ENCODE assay signal across 14 cellular contexts in the genomic region with DNA sequence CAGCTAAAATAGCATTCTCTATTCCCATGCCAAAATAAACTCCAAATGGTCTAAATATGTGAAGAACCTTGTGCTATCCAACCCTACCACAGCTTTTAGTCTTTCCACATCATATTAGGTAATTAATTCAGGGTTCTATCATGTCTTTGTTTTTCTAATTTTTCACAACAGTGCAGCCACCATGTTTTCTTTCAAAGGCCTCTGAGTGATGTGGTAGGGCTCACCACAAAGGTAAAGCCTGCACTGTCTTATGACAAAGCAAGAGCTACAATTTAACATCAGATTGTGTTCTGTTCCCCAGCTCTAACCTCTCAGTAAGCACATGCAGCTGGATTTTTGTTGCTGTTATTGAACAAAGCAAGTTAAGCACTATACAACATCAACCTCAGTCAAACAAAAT. TPM values are rescaled to one million over a fixed set of nuclear protein-coding genes. Genes with fewer than 3 reads are reported as not detected.
A peak's percentile ranks its signal among the peaks of the same experiment; 100 is the strongest.
DNase-seq lines count a peak whose midpoint lies in the region; ATAC-seq, FAIRE-seq and TF ChIP-seq lines count a peak whose summit lies in the region.
"Had no signal": no experiment of that assay in that cellular context is flagged by ENCODE, and none has a peak within 500 bp of the region (broad histone marks: within the 10 kb centered on the region; RNA-seq: fewer than 3 reads in every experiment).

No MANE protein-coding gene starts in this region.

- H3K36me3 Mint-ChIP-seq in astrocyte (ENCODE audit: low read depth, unreplicated experiment) = no peaks in the 10 kb centered on the region

- H4K20me1 ChIP-seq in astrocyte (ENCODE audit: insufficient read depth, low read length) = no peaks in the 10 kb centered on the region

- no peaks in the 10 kb centered on the region for H3K9me3 Mint-ChIP-seq in astrocyte (ENCODE audit: unreplicated experiment)
- H3K9me3 Mint-ChIP-seq: endodermal cell had no signal

- no peak for TF ChIP-seq EP300 in stomach (IDR thresholded peaks at IDR 0.05)

- H3K27ac Mint-ChIP-seq in astrocyte (ENCODE audit: unreplicated experiment) = no peak overlapping the region
- H3K27ac Mint-ChIP-seq: endodermal cell had no signal

- intact Hi-C loops in stomach (cut with DNase I; ENCODE audit: low total_unique reads) = no loop called here

- no peak overlapping the region for H2AFZ ChIP-seq in astrocyte (ENCODE audit: low read depth, low read length)

- H3K27me3 Mint-ChIP-seq in astrocyte (ENCODE audit: low read depth, unreplicated experiment) = no peaks in the 10 kb centered on the region
- H3K27me3 Mint-ChIP-seq: stimulated activated naive CD8-positive, alpha-beta T cell treated with anti-CD3 and anti-CD28 coated beads, Interleukin-15, Interleukin-2, amounts not matched to agents 100 ng/mL and 50 ng/mL, for 24 hours had no signal

- no peak overlapping the region for H3K4me2 ChIP-seq in astrocyte (ENCODE audit: low read length)

- no peaks in the 10 kb centered on the region for H3K79me2 ChIP-seq in astrocyte (ENCODE audit: insufficient read depth, low read length)

- ATAC-seq in HG02885 (IDR thresholded peaks at IDR 0.05; ENCODE audit: poor library complexity, unreplicated experiment) (peak; percentile 26), GM21528 (IDR thresholded peaks at IDR 0.05; ENCODE audit: low FRiP score, unreplicated experiment) (no peak), GM19455 (IDR thresholded peaks at IDR 0.05; ENCODE audit: unreplicated experiment) (no peak)

- H3K36me3 ChIP-seq in astrocyte (ENCODE audit: insufficient read depth, low read length) (no peaks in the 10 kb centered on the region), skeletal muscle tissue (ENCODE audit: control insufficient read depth in 3 of 3, insufficient read depth in 3 of 3, low read length in 3 of 3) (peaks cover 0 to 3% (median 0%) of the 10 kb centered on the region in 3 donors), stomach (no peaks in the 10 kb centered on the region)

- no peak for DNase-seq in GM18507 (ENCODE audit: extremely low spot score, insufficient read length, low read depth)
- peak; percentile 23 for DNase-seq in astrocyte (ENCODE audit: low read depth)
- DNase-seq in stomach = no peak
- no peak for DNase-seq in OCI-M2 (lab: John Stamatoyannopoulos, UW; ENCODE audit: unreplicated experiment)
- DNase-seq: endodermal cell; IMR-90; NCI-H2107; stimulated activated CD4-positive, alpha-beta T cell treated with anti-CD3 and anti-CD28 coated beads, Interleukin-1b, Interleukin-23, amount 100 ng/mL, for 48 hours; T-helper 9 cell had no signal

- H3K27me3 ChIP-seq in astrocyte (ENCODE audit: insufficient read depth, low read length) (no peaks in the 10 kb centered on the region), skeletal muscle tissue (ENCODE audit: control insufficient read depth in 3 of 3, insufficient read depth in 3 of 3, low read length in 3 of 3) (no peaks in the 10 kb centered on the region), stomach (no peaks in the 10 kb centered on the region)

- H3K4me3 Mint-ChIP-seq in astrocyte (ENCODE audit: unreplicated experiment) = no peak overlapping the region
- H3K4me3 Mint-ChIP-seq: endodermal cell had no signal

- no peak overlapping the region for H3K9ac ChIP-seq in astrocyte (ENCODE audit: low read length)
- no peak overlapping the region for H3K9ac ChIP-seq in skeletal muscle tissue (ENCODE audit: low read depth in 1 of 3, low read length in 3 of 3)

- H3K4me1 ChIP-seq in astrocyte (ENCODE audit: insufficient read depth, low read length) = peaks cover 25% of the 10 kb centered on the region
- H3K4me1 ChIP-seq in skeletal muscle tissue (ENCODE audit: control insufficient read depth in 3 of 3, insufficient read depth in 3 of 3, low read length in 3 of 3) = peaks cover 53 to 69% (median 57%) of the 10 kb centered on the region in 3 donors
- peaks cover 0 to 50% (median 23%) of the 10 kb centered on the region in 4 donors for H3K4me1 ChIP-seq in stomach

- FAIRE-seq in GM18507 (lab: Jason Lieb, UNC) (peak; percentile 89), astrocyte (lab: Jason Lieb, UNC) (no peak)

- H3K4me3 ChIP-seq in astrocyte (ENCODE audit: insufficient read depth, low read depth, low read length) = no peak overlapping the region
- no peak overlapping the region for H3K4me3 ChIP-seq in skeletal muscle tissue (ENCODE audit: low read length in 3 of 3)
- no peak overlapping the region for H3K4me3 ChIP-seq in stomach

- TF ChIP-seq POLR2A in stomach (IDR thresholded peaks at IDR 0.05) = no peak

- no peak for TF ChIP-seq CTCF in astrocyte (IDR thresholded peaks at IDR 0.05; ENCODE audit: insufficient read depth, low read depth, low read length)
- TF ChIP-seq CTCF in stomach (IDR thresholded peaks at IDR 0.05) = no peak

- H3K9me3 ChIP-seq in astrocyte (ENCODE audit: insufficient read depth, low read depth, low read length) (no peaks in the 10 kb centered on the region), skeletal muscle tissue (ENCODE audit: control insufficient read depth in 3 of 3, low read length in 3 of 3) (no peaks in the 10 kb centered on the region), stomach (no peaks in the 10 kb centered on the region)

- no peak overlapping the region for H3K27ac ChIP-seq in astrocyte (ENCODE audit: low read depth, low read length)
- peak overlapping the region; percentile 80 for H3K27ac ChIP-seq in skeletal muscle tissue (ENCODE audit: low read depth, low read length)
- H3K27ac ChIP-seq in stomach = peak overlapping the region in 2 of 5 donors; percentile 25 to 75

- H3K4me1 Mint-ChIP-seq in astrocyte (ENCODE audit: low read depth, unreplicated experiment) = peaks cover 29% of the 10 kb centered on the region

RNA-seq across cellular contexts. Expression of a gene that starts 52.4 kb away (rescaled TPM):
- total RNA-seq in astrocyte (20.5 and 21.8 TPM in 2 replicates), skeletal muscle tissue (464 TPM), stomach (10 to 100 TPM; 13.6 to 48.1 (median 22.8) TPM)
- 10 to 100 TPM in 1 of 3 donors, 1 to 10 TPM in 2; 3.0 to 12.7 (median 4.9) TPM for polyA plus RNA-seq in stomach
